Comparison of ENCODE assay signal across 19 cellular contexts in the genomic region with DNA sequence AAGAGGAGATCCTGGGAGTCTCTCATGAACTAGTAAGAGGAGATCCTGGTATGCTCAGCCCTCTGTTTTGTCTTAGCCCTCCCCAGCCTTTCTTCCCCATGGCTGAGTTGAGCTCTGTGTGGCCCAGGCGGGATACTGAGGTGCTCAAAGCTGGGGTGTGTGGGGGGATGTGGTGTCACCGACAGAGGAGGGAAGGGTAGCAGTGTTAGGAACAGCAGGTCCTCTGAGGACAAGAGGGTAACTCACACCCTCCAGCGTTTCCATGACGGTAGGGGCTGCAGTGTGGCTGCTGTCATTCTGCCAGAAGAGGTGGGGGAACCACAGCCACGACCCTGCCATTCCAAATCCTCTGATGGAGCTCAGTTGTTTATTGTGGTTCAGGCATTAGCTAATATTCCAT. TPM values are rescaled to one million over a fixed set of nuclear protein-coding genes. Genes with fewer than 3 reads are reported as not detected.
A peak's percentile ranks its signal among the peaks of the same experiment; 100 is the strongest.
DNase-seq lines count a peak whose midpoint lies in the region; ATAC-seq and TF ChIP-seq lines count a peak whose summit lies in the region.
"Had no signal": no experiment of that assay in that cellular context is flagged by ENCODE, and none has a peak within 500 bp of the region (broad histone marks: within the 10 kb centered on the region; RNA-seq: fewer than 3 reads in every experiment).

No MANE protein-coding gene starts in this region.

- no peaks in the 10 kb centered on the region for H3K4me1 ChIP-seq in esophagus muscularis mucosa

- peak; percentile 14 for DNase-seq in activated naive CD8-positive, alpha-beta T cell treated with anti-CD3 and anti-CD28 coated beads, Interleukin-2, amount 50 U/mL, for 24 hours
- no peak for DNase-seq in activated naive CD8-positive, alpha-beta T cell treated with anti-CD3 and anti-CD28 coated beads for 36 hours
- DNase-seq in esophagus muscularis mucosa (ENCODE audit: extremely low spot score) (peak; percentile 42), substantia nigra (lab: John Stamatoyannopoulos, UW) (no peak)
- no peak for DNase-seq in natural killer cell treated with Interleukin-12 subunit alpha and Interleukin-12 subunit beta and Interleukin-15 and Interleukin-18, amount 100 ng/mL, for 72 hours (ENCODE audit: low spot score)
- no peak for DNase-seq in T-helper 2 cell treated with Interferon-gamma antibody and Interleukin-4, amounts not matched to agents 5 μg/mL and 100 μg/mL, for 36 hours (ENCODE audit: low spot score)
- DNase-seq: Calu3, DMS79 treated with DMSO at 0.1 percent for 48 hours, GF-D8, GOT3, H7, HFFc6 had no signal

- no peak for TF ChIP-seq CTCF in esophagus muscularis mucosa (IDR thresholded peaks at IDR 0.05)

- H3K27ac ChIP-seq in esophagus muscularis mucosa (replicated peaks in 1 of 4) (no peak overlapping the region), substantia nigra (ENCODE audit: low read depth, low read length, poor library complexity, severe bottlenecking) (no peak overlapping the region)
- H3K27ac ChIP-seq: BLaER1 treated with 17β-estradiol and CSF1 and Interleukin-3, amounts not matched to agents 10 nM and 100 nM; HL-60 had no signal

- H3K27me3 Mint-ChIP-seq in activated naive CD8-positive, alpha-beta T cell treated with anti-CD3 and anti-CD28 coated beads, Interleukin-2, amount 50 U/mL, for 24 hours = peaks cover 9% of the 10 kb centered on the region
- peaks cover 20% of the 10 kb centered on the region for H3K27me3 Mint-ChIP-seq in activated naive CD8-positive, alpha-beta T cell treated with anti-CD3 and anti-CD28 coated beads for 36 hours
- no peaks in the 10 kb centered on the region for H3K27me3 Mint-ChIP-seq in natural killer cell treated with Interleukin-12 subunit alpha and Interleukin-12 subunit beta and Interleukin-15 and Interleukin-18, amount 100 ng/mL, for 72 hours
- no peaks in the 10 kb centered on the region for H3K27me3 Mint-ChIP-seq in T-helper 2 cell treated with Interferon-gamma antibody and Interleukin-4, amounts not matched to agents 5 μg/mL and 100 μg/mL, for 36 hours (ENCODE audit: low read depth)

- H3K27me3 ChIP-seq in esophagus muscularis mucosa = peaks cover 0 to 30% (median 0%) of the 10 kb centered on the region in 4 donors
- H3K27me3 ChIP-seq: BLaER1 treated with 17β-estradiol and CSF1 and Interleukin-3, amounts not matched to agents 10 nM and 100 nM had no signal

- no peaks in the 10 kb centered on the region for H3K36me3 Mint-ChIP-seq in activated naive CD8-positive, alpha-beta T cell treated with anti-CD3 and anti-CD28 coated beads, Interleukin-2, amount 50 U/mL, for 24 hours (ENCODE audit: low read depth)
- H3K36me3 Mint-ChIP-seq in activated naive CD8-positive, alpha-beta T cell treated with anti-CD3 and anti-CD28 coated beads for 36 hours = no peaks in the 10 kb centered on the region
- H3K36me3 Mint-ChIP-seq in natural killer cell treated with Interleukin-12 subunit alpha and Interleukin-12 subunit beta and Interleukin-15 and Interleukin-18, amount 100 ng/mL, for 72 hours = no peaks in the 10 kb centered on the region
- no peaks in the 10 kb centered on the region for H3K36me3 Mint-ChIP-seq in T-helper 2 cell treated with Interferon-gamma antibody and Interleukin-4, amounts not matched to agents 5 μg/mL and 100 μg/mL, for 36 hours (ENCODE audit: low read depth)
- H3K36me3 Mint-ChIP-seq: CD8-positive, alpha-beta T cell had no signal

- H3K4me3 Mint-ChIP-seq in activated naive CD8-positive, alpha-beta T cell treated with anti-CD3 and anti-CD28 coated beads, Interleukin-2, amount 50 U/mL, for 24 hours = no peak overlapping the region
- H3K4me3 Mint-ChIP-seq in activated naive CD8-positive, alpha-beta T cell treated with anti-CD3 and anti-CD28 coated beads for 36 hours = no peak overlapping the region
- H3K4me3 Mint-ChIP-seq in natural killer cell treated with Interleukin-12 subunit alpha and Interleukin-12 subunit beta and Interleukin-15 and Interleukin-18, amount 100 ng/mL, for 72 hours = peak overlapping the region; percentile 87
- H3K4me3 Mint-ChIP-seq in T-helper 2 cell treated with Interferon-gamma antibody and Interleukin-4, amounts not matched to agents 5 μg/mL and 100 μg/mL, for 36 hours = no peak overlapping the region
- H3K4me3 Mint-ChIP-seq: B cell; CD8-positive, alpha-beta T cell; HFFc6 had no signal

- H3K4me3 ChIP-seq in esophagus muscularis mucosa = no peak overlapping the region
- H3K4me3 ChIP-seq: BLaER1 treated with 17β-estradiol and CSF1 and Interleukin-3, amounts not matched to agents 10 nM and 100 nM had no signal

- no peaks in the 10 kb centered on the region for H3K4me1 Mint-ChIP-seq in activated naive CD8-positive, alpha-beta T cell treated with anti-CD3 and anti-CD28 coated beads, Interleukin-2, amount 50 U/mL, for 24 hours
- H3K4me1 Mint-ChIP-seq in activated naive CD8-positive, alpha-beta T cell treated with anti-CD3 and anti-CD28 coated beads for 36 hours = no peaks in the 10 kb centered on the region
- H3K4me1 Mint-ChIP-seq in natural killer cell treated with Interleukin-12 subunit alpha and Interleukin-12 subunit beta and Interleukin-15 and Interleukin-18, amount 100 ng/mL, for 72 hours (ENCODE audit: low read depth in 2 of 2) = peaks cover 43 to 46% of the 10 kb centered on the region in 2 donors
- no peaks in the 10 kb centered on the region for H3K4me1 Mint-ChIP-seq in T-helper 2 cell treated with Interferon-gamma antibody and Interleukin-4, amounts not matched to agents 5 μg/mL and 100 μg/mL, for 36 hours (ENCODE audit: low read depth)
- H3K4me1 Mint-ChIP-seq: B cell had no signal

- TF ChIP-seq POLR2A in esophagus muscularis mucosa (IDR thresholded peaks at IDR 0.05; ENCODE audit: low read depth) = no peak

- TF ChIP-seq EP300 in esophagus muscularis mucosa (IDR thresholded peaks at IDR 0.05) = no peak

- no peaks in the 10 kb centered on the region for H3K36me3 ChIP-seq in esophagus muscularis mucosa
- H3K36me3 ChIP-seq: BLaER1 treated with 17β-estradiol and CSF1 and Interleukin-3, amounts not matched to agents 10 nM and 100 nM had no signal

- H3K9me3 ChIP-seq in esophagus muscularis mucosa = peaks cover 0 to 6% (median 0%) of the 10 kb centered on the region in 4 donors

- 50% methylated on average over 5 of the region's 5 CpGs for WGBS in esophagus muscularis mucosa

- no peak overlapping the region for H3K27ac Mint-ChIP-seq in activated naive CD8-positive, alpha-beta T cell treated with anti-CD3 and anti-CD28 coated beads, Interleukin-2, amount 50 U/mL, for 24 hours
- H3K27ac Mint-ChIP-seq in activated naive CD8-positive, alpha-beta T cell treated with anti-CD3 and anti-CD28 coated beads for 36 hours = no peak overlapping the region
- peak overlapping the region; percentile 76 to 90 for H3K27ac Mint-ChIP-seq in natural killer cell treated with Interleukin-12 subunit alpha and Interleukin-12 subunit beta and Interleukin-15 and Interleukin-18, amount 100 ng/mL, for 72 hours
- no peak overlapping the region for H3K27ac Mint-ChIP-seq in T-helper 2 cell treated with Interferon-gamma antibody and Interleukin-4, amounts not matched to agents 5 μg/mL and 100 μg/mL, for 36 hours
- H3K27ac Mint-ChIP-seq: B cell; CD8-positive, alpha-beta T cell; HFFc6 had no signal

- peak; percentile 33 for ATAC-seq in activated naive CD8-positive, alpha-beta T cell treated with anti-CD3 and anti-CD28 coated beads, Interleukin-2, amount 50 U/mL, for 24 hours
- peak; percentile 6 to 41 for ATAC-seq in natural killer cell treated with Interleukin-12 subunit alpha and Interleukin-12 subunit beta and Interleukin-15 and Interleukin-18, amount 100 ng/mL, for 72 hours
- ATAC-seq: HCT116 had no signal

- intact Hi-C loops in esophagus muscularis mucosa (cut with DNase I) = no loop called here

- H3K9me3 Mint-ChIP-seq in activated naive CD8-positive, alpha-beta T cell treated with anti-CD3 and anti-CD28 coated beads, Interleukin-2, amount 50 U/mL, for 24 hours = no peaks in the 10 kb centered on the region
- no peaks in the 10 kb centered on the region for H3K9me3 Mint-ChIP-seq in activated naive CD8-positive, alpha-beta T cell treated with anti-CD3 and anti-CD28 coated beads for 36 hours
- H3K9me3 Mint-ChIP-seq in natural killer cell treated with Interleukin-12 subunit alpha and Interleukin-12 subunit beta and Interleukin-15 and Interleukin-18, amount 100 ng/mL, for 72 hours = no peaks in the 10 kb centered on the region
- H3K9me3 Mint-ChIP-seq in T-helper 2 cell treated with Interferon-gamma antibody and Interleukin-4, amounts not matched to agents 5 μg/mL and 100 μg/mL, for 36 hours = no peaks in the 10 kb centered on the region

RNA-seq across cellular contexts. Expression of gene KIR2DL4, which starts 0.7 kb away (rescaled TPM):
- total RNA-seq in activated naive CD8-positive, alpha-beta T cell treated with anti-CD3 and anti-CD28 coated beads for 36 hours = not detected
- not detected for total RNA-seq in esophagus muscularis mucosa
- total RNA-seq in natural killer cell treated with Interleukin-12 subunit alpha and Interleukin-12 subunit beta and Interleukin-15 and Interleukin-18, amount 100 ng/mL, for 72 hours = 1 to 10 TPM; 4.2 to 6.6 TPM
- total RNA-seq: A172; B cell; Calu3; CD8-positive, alpha-beta T cell; H7; HFFc6; HT1080 had no signal

RNA-seq across cellular contexts. Expression of gene KIR3DL1, which starts 12.2 kb away (rescaled TPM):
- total RNA-seq in activated naive CD8-positive, alpha-beta T cell treated with anti-CD3 and anti-CD28 coated beads for 36 hours = not detected
- total RNA-seq in esophagus muscularis mucosa = not detected
- total RNA-seq in natural killer cell treated with Interleukin-12 subunit alpha and Interleukin-12 subunit beta and Interleukin-15 and Interleukin-18, amount 100 ng/mL, for 72 hours = 10 to 100 TPM; 27.4 to 31.2 TPM
- total RNA-seq: A172, B cell, Calu3, H7, HFFc6, HT1080 had no signal

RNA-seq across cellular contexts. Expression of gene KIR2DS4, which starts 28.4 kb away (rescaled TPM):
- total RNA-seq in activated naive CD8-positive, alpha-beta T cell treated with anti-CD3 and anti-CD28 coated beads for 36 hours = under 1 TPM in 1 of 2 experiments, not detected in 1; 0.14 TPM
- not detected for total RNA-seq in esophagus muscularis mucosa
- 10 to 100 TPM; 15.7 to 28.7 TPM for total RNA-seq in natural killer cell treated with Interleukin-12 subunit alpha and Interleukin-12 subunit beta and Interleukin-15 and Interleukin-18, amount 100 ng/mL, for 72 hours
- total RNA-seq: A172, B cell, Calu3, H7, HFFc6, HT1080 had no signal

RNA-seq across cellular contexts. Expression of gene KIR2DL1, which starts 34.5 kb away (rescaled TPM):
- total RNA-seq in activated naive CD8-positive, alpha-beta T cell treated with anti-CD3 and anti-CD28 coated beads for 36 hours = not detected
- not detected for total RNA-seq in esophagus muscularis mucosa
- total RNA-seq in natural killer cell treated with Interleukin-12 subunit alpha and Interleukin-12 subunit beta and Interleukin-15 and Interleukin-18, amount 100 ng/mL, for 72 hours = 10 to 100 TPM; 11.4 to 19.5 TPM
- total RNA-seq: A172, B cell, Calu3, H7, HFFc6, HT1080 had no signal

RNA-seq across cellular contexts. Expression of gene KIR3DL2, which starts 46.1 kb away (rescaled TPM):
- total RNA-seq in activated naive CD8-positive, alpha-beta T cell treated with anti-CD3 and anti-CD28 coated beads for 36 hours = under 1 TPM in 1 of 2 experiments, not detected in 1; 0.18 TPM
- not detected for total RNA-seq in esophagus muscularis mucosa
- total RNA-seq in natural killer cell treated with Interleukin-12 subunit alpha and Interleukin-12 subunit beta and Interleukin-15 and Interleukin-18, amount 100 ng/mL, for 72 hours = 10 to 100 TPM; 10.3 to 51.2 TPM
- total RNA-seq: A172, Calu3, H7, HFFc6, HT1080 had no signal

Comparison
In these comparisons a context has a peak if more than half of its experiments do, and no peak if none do; other contexts are left out.
1. DNase-seq: peak in activated naive CD8-positive, alpha-beta T cell treated with anti-CD3 and anti-CD28 coated beads, Interleukin-2, amount 50 U/mL, for 24 hours (single experiment) and esophagus muscularis mucosa (single experiment); none in activated naive CD8-positive, alpha-beta T cell treated with anti-CD3 and anti-CD28 coated beads for 36 hours (single experiment), natural killer cell treated with Interleukin-12 subunit alpha and Interleukin-12 subunit beta and Interleukin-15 and Interleukin-18, amount 100 ng/mL, for 72 hours (single experiment), T-helper 2 cell treated with Interferon-gamma antibody and Interleukin-4, amounts not matched to agents 5 μg/mL and 100 μg/mL, for 36 hours (single experiment) and substantia nigra (0 of 49).
2. H3K27ac Mint-ChIP-seq: peak in natural killer cell treated with Interleukin-12 subunit alpha and Interleukin-12 subunit beta and Interleukin-15 and Interleukin-18, amount 100 ng/mL, for 72 hours (2 of 2); none in activated naive CD8-positive, alpha-beta T cell treated with anti-CD3 and anti-CD28 coated beads, Interleukin-2, amount 50 U/mL, for 24 hours (single experiment), activated naive CD8-positive, alpha-beta T cell treated with anti-CD3 and anti-CD28 coated beads for 36 hours (single experiment) and T-helper 2 cell treated with Interferon-gamma antibody and Interleukin-4, amounts not matched to agents 5 μg/mL and 100 μg/mL, for 36 hours (single experiment).
3. RNA of gene KIR2DL4, which starts 0.7 kb away (total RNA-seq): 4.2 to 6.6 TPM in natural killer cell treated with Interleukin-12 subunit alpha and Interleukin-12 subunit beta and Interleukin-15 and Interleukin-18, amount 100 ng/mL, for 72 hours; not detected in activated naive CD8-positive, alpha-beta T cell treated with anti-CD3 and anti-CD28 coated beads for 36 hours and not detected in esophagus muscularis mucosa; every median in the first group is over 4 times any median in the second.
4. RNA of gene KIR3DL1, which starts 12.2 kb away (total RNA-seq): 27.4 to 31.2 TPM in natural killer cell treated with Interleukin-12 subunit alpha and Interleukin-12 subunit beta and Interleukin-15 and Interleukin-18, amount 100 ng/mL, for 72 hours; not detected in activated naive CD8-positive, alpha-beta T cell treated with anti-CD3 and anti-CD28 coated beads for 36 hours and not detected in esophagus muscularis mucosa; every median in the first group is over 10 times any median in the second.
5. RNA of gene KIR2DS4, which starts 28.4 kb away (total RNA-seq): 15.7 to 28.7 TPM in natural killer cell treated with Interleukin-12 subunit alpha and Interleukin-12 subunit beta and Interleukin-15 and Interleukin-18, amount 100 ng/mL, for 72 hours; 0.14 TPM in activated naive CD8-positive, alpha-beta T cell treated with anti-CD3 and anti-CD28 coated beads for 36 hours and not detected in esophagus muscularis mucosa; every median in the first group is over 10 times any median in the second.